Comparison of ENCODE assay signal across 19 cellular contexts in the genomic region with DNA sequence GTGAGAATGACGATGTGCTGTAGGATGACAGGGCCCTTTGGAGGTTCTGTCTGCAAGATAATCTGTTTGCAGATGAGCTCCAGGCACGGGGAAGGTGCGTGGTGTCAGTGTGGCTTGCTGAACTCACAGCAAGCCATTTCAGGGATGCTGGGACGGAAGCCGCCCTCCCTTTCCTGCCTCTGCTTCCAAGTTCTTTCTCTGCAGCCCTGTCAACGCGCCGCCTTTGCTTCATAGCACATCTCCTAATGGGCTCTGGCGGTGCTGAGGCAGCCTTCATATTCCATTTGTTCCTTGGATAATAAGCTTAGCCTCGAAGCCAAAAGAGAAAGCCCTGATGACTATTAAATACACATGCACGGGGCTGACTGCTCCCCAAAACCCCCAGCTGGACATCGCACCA.
DNase-seq lines count a peak whose midpoint lies in the region; ATAC-seq, FAIRE-seq and TF ChIP-seq lines count a peak whose summit lies in the region.
"Had no signal": no experiment of that assay in that cellular context is flagged by ENCODE, and none has a peak within 500 bp of the region (broad histone marks: within the 10 kb centered on the region; RNA-seq: fewer than 3 reads in every experiment).

No MANE protein-coding gene starts in this region.

- H3K36me3 ChIP-seq in right atrium auricular region: no peaks in the 10 kb centered on the region
- no peaks in the 10 kb centered on the region for H3K36me3 ChIP-seq in upper lobe of right lung

- TF ChIP-seq CTCF in dorsolateral prefrontal cortex (IDR thresholded peaks at IDR 0.05 in 54 of 56, conservative IDR thresholded peaks at IDR 0.05 in 2 of 56; ENCODE audit: low read depth in 1 of 56, partially characterized antibody in 56 of 56) (no peak), right atrium auricular region (IDR thresholded peaks at IDR 0.05) (no peak), upper lobe of right lung (IDR thresholded peaks at IDR 0.05) (no peak), HFFc6 (IDR thresholded peaks at IDR 0.05) (no peak)

- peaks cover 56% of the 10 kb centered on the region for H3K4me1 Mint-ChIP-seq in activated CD4-positive, alpha-beta T cell treated with anti-CD3 and anti-CD28 coated beads, Interleukin-2, amount 10 ng/mL, durations not matched to agents 7 days and 5 days
- peaks cover 36% of the 10 kb centered on the region for H3K4me1 Mint-ChIP-seq in activated CD4-positive, alpha-beta T cell treated with anti-CD3 and anti-CD28 coated beads, Interleukin-2, amount 10 ng/mL, durations not matched to agents 24 days and 14 days
- H3K4me1 Mint-ChIP-seq in HFFc6 (ENCODE audit: low read depth): peaks cover 29% of the 10 kb centered on the region

- ATAC-seq in upper lobe of right lung (no peak), HG02973 (IDR thresholded peaks at IDR 0.05; ENCODE audit: unreplicated experiment) (no peak)
- ATAC-seq: HepG2, PC-3 had no signal

- POLR2A ChIA-PET in activated CD4-positive, alpha-beta T cell treated with anti-CD3 and anti-CD28 coated beads, Interleukin-2, amount 10 ng/mL, durations not matched to agents 7 days and 5 days (lab: Charles Lee): no interaction called here

- H3K27me3 Mint-ChIP-seq in activated CD4-positive, alpha-beta T cell treated with anti-CD3 and anti-CD28 coated beads, Interleukin-2, amount 10 ng/mL, durations not matched to agents 7 days and 5 days: peaks cover 19% of the 10 kb centered on the region
- H3K27me3 Mint-ChIP-seq in activated CD4-positive, alpha-beta T cell treated with anti-CD3 and anti-CD28 coated beads, Interleukin-2, amount 10 ng/mL, durations not matched to agents 24 days and 14 days: peaks cover 22% of the 10 kb centered on the region
- peaks cover 10% of the 10 kb centered on the region for H3K27me3 Mint-ChIP-seq in HFFc6 (ENCODE audit: insufficient read depth)
- H3K27me3 Mint-ChIP-seq: CD4-positive, alpha-beta memory T cell had no signal

- H3K27me3 ChIP-seq in dorsolateral prefrontal cortex (no peaks in the 10 kb centered on the region), right atrium auricular region (no peaks in the 10 kb centered on the region), upper lobe of right lung (no peaks in the 10 kb centered on the region)

- H3K4me1 ChIP-seq in right atrium auricular region (peaks cover 0 to 91% of the 10 kb centered on the region in 2 donors), upper lobe of right lung (peaks cover 10% of the 10 kb centered on the region)

- no peak overlapping the region for H3K4me3 Mint-ChIP-seq in activated CD4-positive, alpha-beta T cell treated with anti-CD3 and anti-CD28 coated beads, Interleukin-2, amount 10 ng/mL, durations not matched to agents 7 days and 5 days
- H3K4me3 Mint-ChIP-seq in activated CD4-positive, alpha-beta T cell treated with anti-CD3 and anti-CD28 coated beads, Interleukin-2, amount 10 ng/mL, durations not matched to agents 24 days and 14 days: no peak overlapping the region
- H3K4me3 Mint-ChIP-seq in HFFc6: no peak overlapping the region

- H3K9me3 Mint-ChIP-seq in activated CD4-positive, alpha-beta T cell treated with anti-CD3 and anti-CD28 coated beads, Interleukin-2, amount 10 ng/mL, durations not matched to agents 7 days and 5 days: no peaks in the 10 kb centered on the region
- H3K9me3 Mint-ChIP-seq in activated CD4-positive, alpha-beta T cell treated with anti-CD3 and anti-CD28 coated beads, Interleukin-2, amount 10 ng/mL, durations not matched to agents 24 days and 14 days: no peaks in the 10 kb centered on the region
- H3K9me3 Mint-ChIP-seq in HFFc6: no peaks in the 10 kb centered on the region
- H3K9me3 Mint-ChIP-seq: CD4-positive, alpha-beta memory T cell had no signal

- no peaks in the 10 kb centered on the region for H3K9me3 ChIP-seq in right atrium auricular region
- H3K9me3 ChIP-seq in upper lobe of right lung: no peaks in the 10 kb centered on the region

- no peak for DNase-seq in activated CD4-positive, alpha-beta T cell treated with anti-CD3 and anti-CD28 coated beads, Interleukin-2, amount 10 ng/mL, durations not matched to agents 7 days and 5 days
- DNase-seq in activated CD4-positive, alpha-beta T cell treated with anti-CD3 and anti-CD28 coated beads, Interleukin-2, amount 10 ng/mL, durations not matched to agents 24 days and 14 days: no peak
- DNase-seq in dorsolateral prefrontal cortex (peak in 4 of 10 donors; percentile 52 to 71 (median 58)), right atrium auricular region (ENCODE audit: low spot score) (no peak), upper lobe of right lung (peak; percentile 58), HFFc6 (no peak), GM12891 (ENCODE audit: insufficient read length, low spot score) (no peak)
- DNase-seq: CD4-positive, alpha-beta memory T cell; DMS79 treated with DMSO at 0.1 percent for 48 hours; GDM1; GOT3; NCI-H2081; NCI-H345; NCI-H526 treated with DMSO at 0.1 percent for 48 hours; PC-3 had no signal

- CTCF ChIA-PET in activated CD4-positive, alpha-beta T cell treated with anti-CD3 and anti-CD28 coated beads, Interleukin-2, amount 10 ng/mL, durations not matched to agents 7 days and 5 days (lab: Charles Lee): interaction anchor here (0.6 to 6.8 kb wide), 7 partner anchors 8 to 648 kb away, joined by 3 to 63 read pairs (median 3); no protein-coding TSS in a partner anchor

- no peaks in the 10 kb centered on the region for H3K36me3 Mint-ChIP-seq in activated CD4-positive, alpha-beta T cell treated with anti-CD3 and anti-CD28 coated beads, Interleukin-2, amount 10 ng/mL, durations not matched to agents 7 days and 5 days (ENCODE audit: low read depth)
- H3K36me3 Mint-ChIP-seq in activated CD4-positive, alpha-beta T cell treated with anti-CD3 and anti-CD28 coated beads, Interleukin-2, amount 10 ng/mL, durations not matched to agents 24 days and 14 days (ENCODE audit: low read depth): no peaks in the 10 kb centered on the region
- no peaks in the 10 kb centered on the region for H3K36me3 Mint-ChIP-seq in HFFc6 (ENCODE audit: low read depth)
- H3K36me3 Mint-ChIP-seq: CD4-positive, alpha-beta memory T cell had no signal

- intact Hi-C loops in activated CD4-positive, alpha-beta T cell treated with anti-CD3 and anti-CD28 coated beads, Interleukin-2, amount 10 ng/mL, durations not matched to agents 24 days and 14 days (cut with micrococcal nuclease): no loop called here
- intact Hi-C loops in dorsolateral prefrontal cortex (cut with DNase I) (loop anchor here (10.0 kb wide), 2 partner anchors 117 to 207 kb away; partner anchors contain the start of gene ADAM17 (in 1 of the 2)), upper lobe of right lung (cut with DNase I) (no loop called here)

- H3K4me3 ChIP-seq in dorsolateral prefrontal cortex (no peak overlapping the region), right atrium auricular region (no peak overlapping the region), upper lobe of right lung (no peak overlapping the region)
- H3K4me3 ChIP-seq: SK-N-MC had no signal

- H3K27ac ChIP-seq in dorsolateral prefrontal cortex (peak overlapping the region in 30 of 59 donors; percentile 0 to 88 (median 46)), right atrium auricular region (peak overlapping the region; percentile 29 to 72), upper lobe of right lung (no peak overlapping the region)
- H3K27ac ChIP-seq: SK-N-MC had no signal

- peak overlapping the region; percentile 70 for H3K27ac Mint-ChIP-seq in activated CD4-positive, alpha-beta T cell treated with anti-CD3 and anti-CD28 coated beads, Interleukin-2, amount 10 ng/mL, durations not matched to agents 7 days and 5 days
- H3K27ac Mint-ChIP-seq in activated CD4-positive, alpha-beta T cell treated with anti-CD3 and anti-CD28 coated beads, Interleukin-2, amount 10 ng/mL, durations not matched to agents 24 days and 14 days: no peak overlapping the region
- H3K27ac Mint-ChIP-seq in HFFc6: no peak overlapping the region

- FAIRE-seq in GM12891 (lab: Jason Lieb, UNC): no peak
- FAIRE-seq: A204.1, HepG2 had no signal

- TF ChIP-seq POLR2A in GM12891 (IDR thresholded peaks at IDR 0.05; ENCODE audit: low read depth, low read length): no peak

TF ChIP-seq in GM12891, 5 proteins besides CTCF, POLR2A, EP300 and RAD21:
- TF ChIP-seq TAF1 (IDR thresholded peaks at IDR 0.05; ENCODE audit: low read depth, low read length) (no peak), SPI1 (IDR thresholded peaks at IDR 0.05; ENCODE audit: low read depth, low read length) (no peak), PAX5 (IDR thresholded peaks at IDR 0.05; ENCODE audit: insufficient read depth, low read length, severe bottlenecking) (no peak), POLR2AphosphoS5 (IDR thresholded peaks at IDR 0.05; ENCODE audit: low read depth, low read length) (no peak), POU2F2 (IDR thresholded peaks at IDR 0.05; ENCODE audit: low read depth, low read length) (no peak)

Comparison
In these comparisons a context has a peak if more than half of its experiments do, and no peak if none do; other contexts are left out.
1. intact Hi-C loops: an anchor here in dorsolateral prefrontal cortex (10.0 kb wide); none called in activated CD4-positive, alpha-beta T cell treated with anti-CD3 and anti-CD28 coated beads, Interleukin-2, amount 10 ng/mL, durations not matched to agents 24 days and 14 days and upper lobe of right lung.